ENCODE assay signal across 1 cellular context in the genomic region with DNA sequence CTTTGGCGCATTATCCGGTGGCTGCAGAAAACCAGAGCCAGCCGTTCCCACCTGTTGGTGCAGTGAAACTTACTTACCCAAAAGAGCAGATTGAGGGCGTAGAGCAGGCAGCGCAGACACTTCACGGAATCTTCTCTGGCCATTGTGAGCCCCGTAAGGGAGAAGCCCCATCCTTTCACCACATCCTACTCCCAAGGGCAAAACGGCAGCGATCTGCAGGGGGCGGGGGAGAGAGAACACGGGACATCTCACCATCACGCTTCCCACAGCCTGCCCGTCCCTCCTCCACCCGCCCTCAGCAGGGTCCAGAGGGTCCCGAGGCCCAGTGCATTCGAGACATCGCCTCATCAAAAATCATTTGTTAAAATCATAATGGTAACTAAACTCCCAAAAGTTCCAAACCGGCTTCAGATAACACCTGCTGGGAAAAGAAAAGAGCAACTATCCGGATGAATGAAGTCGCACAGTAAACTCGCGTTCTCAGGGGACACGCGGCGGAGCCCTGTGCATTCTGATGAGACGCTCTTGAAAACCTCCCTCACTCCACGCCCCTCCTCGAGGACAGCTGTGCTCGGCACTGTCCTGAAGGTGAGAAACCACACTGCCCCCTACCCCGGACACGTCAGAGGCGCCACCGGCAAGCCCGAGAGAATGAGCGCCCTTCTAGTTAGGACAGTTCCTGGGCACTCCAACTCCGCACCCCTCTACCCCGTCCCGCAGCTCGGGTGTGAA.
A peak's percentile ranks its signal among the peaks of the same experiment; 100 is the strongest.
TF ChIP-seq lines count a peak whose summit lies in the region.

No MANE protein-coding gene starts in this region.

TF ChIP-seq in HEK293, 187 proteins besides CTCF, POLR2A, EP300 and RAD21 (continued from another document):
- TF ChIP-seq ZNF792 (tag by site-specific recombination; IDR thresholded peaks at IDR 0.05) (no peak), ZEB2 (tag by site-specific recombination; IDR thresholded peaks at IDR 0.05) (peak; percentile 49), EGR2 (tag by site-specific recombination; IDR thresholded peaks at IDR 0.05; ENCODE audit: low read depth) (0 out of 2 replicates have a peak, but pooled peaks have one; percentile 25), ZNF10 (tag by site-specific recombination; IDR thresholded peaks at IDR 0.05) (0 out of 2 replicates have a peak, but pooled peaks have one; percentile 1), GFI1B (tag by site-specific recombination; IDR thresholded peaks at IDR 0.05) (no peak), KLF16 (tag by site-specific recombination; IDR thresholded peaks at IDR 0.05) (peak; percentile 68; the same call in 1 of the 2 replicates), ZNF529 (tag by site-specific recombination; IDR thresholded peaks at IDR 0.05; ENCODE audit: insufficient replicate concordance) (no peak), ZFHX2 (tag by site-specific recombination; conservative IDR thresholded peaks at IDR 0.05) (peak; percentile 55), ZNF132 (tag by site-specific recombination; IDR thresholded peaks at IDR 0.05; ENCODE audit: borderline replicate concordance) (no peak), ZNF2 (tag by site-specific recombination; IDR thresholded peaks at IDR 0.05) (peak; percentile 34; the same call in 1 of the 2 replicates), KLF17 (tag by site-specific recombination; IDR thresholded peaks at IDR 0.05) (0 out of 2 replicates have a peak, but pooled peaks have one; percentile 37), SCRT1 (tag by site-specific recombination; IDR thresholded peaks at IDR 0.05; ENCODE audit: borderline replicate concordance) (peak; percentile 93), ZNF175 (tag by site-specific recombination; IDR thresholded peaks at IDR 0.05) (no peak), KLF9 (tag by site-specific recombination; IDR thresholded peaks at IDR 0.05; ENCODE audit: low read depth) (peak; percentile 54), PRDM1 (tag by site-specific recombination; IDR thresholded peaks at IDR 0.05) (peak; percentile 54; the same call in 1 of the 2 replicates), SP2 (tag by site-specific recombination; IDR thresholded peaks at IDR 0.05) (peak; percentile 44), ZNF629 (tag by site-specific recombination; IDR thresholded peaks at IDR 0.05) (peak; percentile 17; the same call in 1 of the 2 replicates), ZNF324 (tag by site-specific recombination; IDR thresholded peaks at IDR 0.05) (peak; percentile 7; the same call in 1 of the 2 replicates), ZNF692 (tag by site-specific recombination; IDR thresholded peaks at IDR 0.05) (0 out of 2 replicates have a peak, but pooled peaks have one; percentile 11), GLIS2 (tag by site-specific recombination; IDR thresholded peaks at IDR 0.05) (0 out of 2 replicates have a peak, but pooled peaks have one; percentile 16), FEZF1 (tag by site-specific recombination; IDR thresholded peaks at IDR 0.05) (peak; percentile 95), PATZ1 (tag by site-specific recombination; IDR thresholded peaks at IDR 0.05) (peak; percentile 17), ZNF501 (tag by site-specific recombination; IDR thresholded peaks at IDR 0.05) (peak; percentile 67; the same call in 1 of the 2 replicates), ZNF366 (tag by site-specific recombination; conservative IDR thresholded peaks at IDR 0.05) (peak; percentile 81), ZNF423 (tag by site-specific recombination; IDR thresholded peaks at IDR 0.05) (peak; percentile 78), ZNF394 (tag by site-specific recombination; IDR thresholded peaks at IDR 0.05; ENCODE audit: borderline replicate concordance) (peak; percentile 46), ZNF18 (tag by site-specific recombination; IDR thresholded peaks at IDR 0.05) (peak; percentile 35), TCF7L2 (IDR thresholded peaks at IDR 0.05; ENCODE audit: borderline replicate concordance, low read depth, low read length) (no peak), SP3 (tag by site-specific recombination; IDR thresholded peaks at IDR 0.05) (peak; percentile 47)
